Comparison of ENCODE assay signal across 8 cellular contexts in the genomic region with DNA sequence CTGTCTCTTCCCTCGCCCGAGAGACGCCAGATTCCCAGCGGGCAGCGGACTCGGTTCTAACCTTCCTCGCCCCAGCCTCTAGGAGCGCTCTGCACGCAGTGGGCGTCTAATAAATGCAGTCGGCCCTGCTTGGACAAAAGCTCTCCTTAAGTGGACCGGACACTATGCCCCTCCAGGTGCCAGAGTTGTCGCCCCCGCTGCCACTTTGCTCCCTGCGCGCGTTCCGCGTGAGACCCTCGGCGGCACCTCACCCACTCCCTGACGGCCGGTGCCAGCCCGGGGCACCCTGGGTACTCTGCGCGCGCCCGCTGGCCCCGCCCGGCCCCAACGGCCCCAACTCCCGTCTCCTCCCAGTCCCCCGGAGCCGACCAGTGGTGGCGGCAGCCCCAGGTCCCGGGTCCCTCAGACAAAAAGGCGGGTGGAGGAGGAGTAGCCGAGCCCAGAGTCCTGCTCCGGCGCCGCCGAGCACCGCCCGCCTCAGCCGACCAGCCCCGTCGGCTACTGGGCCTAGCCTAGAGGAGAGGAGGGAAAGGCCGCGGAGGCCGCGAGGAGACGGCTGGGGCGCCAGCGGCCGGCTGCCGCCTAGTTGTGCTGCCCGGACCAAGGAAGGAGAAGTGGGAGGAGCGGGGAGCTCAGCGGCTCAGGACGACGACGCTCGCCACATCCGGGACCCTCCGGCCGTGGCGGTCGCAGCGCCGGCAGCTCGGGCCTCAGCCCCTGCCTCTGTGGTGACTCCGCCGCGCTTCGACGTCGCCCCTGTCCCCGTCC.
DNase-seq lines count a peak whose midpoint lies in the region; ATAC-seq, FAIRE-seq and TF ChIP-seq lines count a peak whose summit lies in the region.

No MANE protein-coding gene starts in this region.

- FAIRE-seq in H54 (lab: Jason Lieb, UNC): no peak

- no peaks in the 10 kb centered on the region for H3K9me3 ChIP-seq in SK-N-MC (ENCODE audit: low read depth, low read length)
- no peaks in the 10 kb centered on the region for H3K9me3 ChIP-seq in thyroid gland

- no peak overlapping the region for H3K27ac Mint-ChIP-seq in activated naive CD8-positive, alpha-beta T cell
- H3K27ac Mint-ChIP-seq in osteocyte (ENCODE audit: unreplicated experiment): peak overlapping the region; percentile 88

- H3K36me3 ChIP-seq in GM06990 (ENCODE audit: control insufficient read depth, insufficient read depth, low read length) (no peaks in the 10 kb centered on the region), SK-N-MC (ENCODE audit: insufficient read depth, low read length) (no peaks in the 10 kb centered on the region), thyroid gland (no peaks in the 10 kb centered on the region)

- peaks cover 4% of the 10 kb centered on the region in 2 donors for H3K4me1 ChIP-seq in thyroid gland

- H3K27me3 Mint-ChIP-seq in activated naive CD8-positive, alpha-beta T cell: no peaks in the 10 kb centered on the region
- H3K27me3 Mint-ChIP-seq in osteocyte (ENCODE audit: unreplicated experiment): no peaks in the 10 kb centered on the region

- H3K4me1 Mint-ChIP-seq in activated naive CD8-positive, alpha-beta T cell (ENCODE audit: low read depth): peaks cover 22% of the 10 kb centered on the region
- H3K4me1 Mint-ChIP-seq in osteocyte (ENCODE audit: unreplicated experiment): peaks cover 31% of the 10 kb centered on the region

- DNase-seq in GM06990 (ENCODE audit: extremely low read depth, insufficient read length): peak; percentile 90
- DNase-seq in H54 (ENCODE audit: insufficient read length, low spot score): peak; percentile 65
- peak; percentile 34 for DNase-seq in LNCaP clone FGC (ENCODE audit: low read depth)
- DNase-seq in SK-N-MC (ENCODE audit: low read depth, low spot score): no peak
- peak; percentile 93 for DNase-seq in Right ventricle myocardium inferior (ENCODE audit: missing footprints)
- peak; percentile 95 for DNase-seq in osteocyte (ENCODE audit: extremely low spot score, unreplicated experiment)
- DNase-seq in thyroid gland: peak; percentile 87 to 90

- ATAC-seq in Right ventricle myocardium inferior: peak; percentile 99

- 1% methylated on average over 12 to 36 of the region's 78 CpGs for WGBS in thyroid gland, 2 donors

- H3K36me3 Mint-ChIP-seq in activated naive CD8-positive, alpha-beta T cell: no peaks in the 10 kb centered on the region
- H3K36me3 Mint-ChIP-seq in osteocyte (ENCODE audit: unreplicated experiment): no peaks in the 10 kb centered on the region

- TF ChIP-seq CTCF in GM06990 (IDR thresholded peaks at IDR 0.05; ENCODE audit: insufficient read depth, low read length, poor library complexity, severe bottlenecking) (peak; percentile 66), LNCaP clone FGC (IDR thresholded peaks at IDR 0.05; ENCODE audit: control insufficient read depth, extremely low read depth, insufficient read depth) (peak; percentile 57), osteocyte (IDR thresholded peaks at IDR 0.05) (peak; percentile 67), thyroid gland (IDR thresholded peaks at IDR 0.05) (peak in 5 of 6 experiments; percentile 19 to 64 (median 58))

- H3K9ac ChIP-seq in SK-N-MC (ENCODE audit: insufficient read length): peak overlapping the region; percentile 86

- H3K4me3 ChIP-seq in GM06990 (replicated peaks; ENCODE audit: low read depth, low read length) (peak overlapping the region; percentile 83), LNCaP clone FGC (ENCODE audit: low read depth, low read length) (peak overlapping the region; percentile 72), SK-N-MC (peak overlapping the region; percentile 84), thyroid gland (replicated peaks in 1 of 3) (peak overlapping the region in 2 of 3 donors; percentile 79 to 83)

- H3K4me3 Mint-ChIP-seq in activated naive CD8-positive, alpha-beta T cell: peak overlapping the region; percentile 81
- peak overlapping the region; percentile 98 for H3K4me3 Mint-ChIP-seq in osteocyte (ENCODE audit: unreplicated experiment)

- TF ChIP-seq POLR2A in H54 (IDR thresholded peaks at IDR 0.05; ENCODE audit: low read depth, low read length) (peak; percentile 69), thyroid gland (IDR thresholded peaks at IDR 0.05) (peak; percentile 5 to 88)

- no peaks in the 10 kb centered on the region for H3K9me3 Mint-ChIP-seq in activated naive CD8-positive, alpha-beta T cell (ENCODE audit: low read depth)
- no peaks in the 10 kb centered on the region for H3K9me3 Mint-ChIP-seq in osteocyte (ENCODE audit: unreplicated experiment)

- H3K27me3 ChIP-seq in GM06990 (replicated peaks; ENCODE audit: control insufficient read depth, insufficient read depth, low read length) (no peaks in the 10 kb centered on the region), thyroid gland (no peaks in the 10 kb centered on the region)

- H3K27ac ChIP-seq in SK-N-MC: peak overlapping the region; percentile 63
- H3K27ac ChIP-seq in thyroid gland: peak overlapping the region; percentile 91 to 97 (median 94)

- intact Hi-C loops in Right ventricle myocardium inferior (cut with DNase I): loop anchor here (2.0 kb wide), 1 partner anchor 123 kb away; a partner anchor contains a TSS
- intact Hi-C loops in thyroid gland (cut with DNase I): no loop called here
